In the genomic region with DNA sequence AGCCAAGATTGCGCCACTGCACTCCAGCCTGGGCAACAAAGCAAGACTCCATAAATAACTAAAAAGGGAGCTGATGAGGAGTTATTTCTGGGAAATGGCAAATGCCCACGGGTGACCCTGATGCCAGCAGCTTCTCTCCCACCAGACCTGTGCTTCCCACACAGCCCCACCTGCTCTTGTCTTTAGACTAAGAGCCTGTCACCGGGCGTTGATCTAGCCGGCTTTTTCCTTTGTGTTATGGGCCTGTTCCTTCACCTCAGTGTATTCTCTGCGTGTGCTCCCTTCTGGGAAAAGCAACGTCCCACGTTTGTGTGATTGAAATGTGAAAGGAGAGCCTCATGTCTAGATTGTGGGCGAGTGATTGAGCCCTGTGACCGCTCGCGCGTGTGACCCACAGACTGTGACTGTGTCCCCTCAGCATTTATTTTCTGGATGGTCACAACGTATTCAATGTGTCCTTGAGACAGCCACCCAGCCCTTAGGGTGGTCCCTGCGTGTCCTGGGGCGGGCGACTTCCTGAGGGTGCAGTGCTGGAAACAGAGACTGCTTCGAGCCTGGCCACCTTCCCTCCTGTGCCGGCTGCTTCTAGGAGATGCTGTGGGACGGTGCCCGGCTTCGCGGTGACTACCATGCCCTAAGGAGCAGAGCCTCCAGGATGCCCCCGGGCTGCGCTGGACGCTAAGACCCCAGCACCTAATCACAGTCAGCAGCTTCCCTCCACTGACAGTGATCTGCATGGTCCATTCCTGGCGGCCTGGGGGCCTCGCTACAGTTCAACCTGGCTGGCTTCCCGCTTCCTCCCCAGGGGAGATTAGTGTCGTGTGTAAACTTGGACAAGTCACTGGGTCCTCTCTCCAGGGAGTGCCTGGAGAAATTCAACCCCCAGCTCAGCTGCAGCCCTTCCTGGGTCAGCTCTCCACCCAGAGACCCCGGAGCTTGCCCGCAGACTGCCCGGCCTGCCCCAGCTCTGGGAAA, we compare ENCODE assay signal across 1 cellular context.
TF ChIP-seq lines count a peak whose summit lies in the region.

No MANE protein-coding gene starts in this region.

TF ChIP-seq in K562, 482 proteins besides CTCF, POLR2A, EP300 and RAD21:
- no peak for TF ChIP-seq XRCC4 (IDR thresholded peaks at IDR 0.05; ENCODE audit: extremely low read depth, insufficient read depth, insufficient read length)
- TF ChIP-seq ZNF143 (CRISPR knock-in tag; IDR thresholded peaks at IDR 0.05): no peak
- no peak for TF ChIP-seq ZNF408 (CRISPR knock-in tag; IDR thresholded peaks at IDR 0.05; ENCODE audit: low read depth)
- 0 out of 2 replicates have a peak, but pooled peaks have one; percentile 41 for TF ChIP-seq POLR2G (IDR thresholded peaks at IDR 0.05; ENCODE audit: low read depth, low read length)
